Comparison of ENCODE assay signal across 12 cellular contexts in genomic region chr19:16573925-16574324, GRCh38. TPM values are rescaled to one million over a fixed set of nuclear protein-coding genes. Genes with fewer than 3 reads are reported as not detected.
DNase-seq lines count a peak whose midpoint lies in the region; ATAC-seq and TF ChIP-seq lines count a peak whose summit lies in the region.
"Had no signal": no experiment of that assay in that cellular context is flagged by ENCODE, and none has a peak within 500 bp of the region (broad histone marks: within the 10 kb centered on the region; RNA-seq: fewer than 3 reads in every experiment).

No MANE protein-coding gene starts in this region.

- H3K9me3 Mint-ChIP-seq in activated naive CD8-positive, alpha-beta T cell treated with anti-CD3 and anti-CD28 coated beads, Interleukin-2, amount 50 U/mL, for 24 hours, result no peaks in the 10 kb centered on the region
- no peaks in the 10 kb centered on the region for H3K9me3 Mint-ChIP-seq in naive B cell

- H3K27ac Mint-ChIP-seq in activated naive CD8-positive, alpha-beta T cell treated with anti-CD3 and anti-CD28 coated beads, Interleukin-2, amount 50 U/mL, for 24 hours, result peak overlapping the region; percentile 99
- H3K27ac Mint-ChIP-seq in naive B cell, result peak overlapping the region; percentile 18 to 99 (median 58)

- H3K36me3 Mint-ChIP-seq in activated naive CD8-positive, alpha-beta T cell treated with anti-CD3 and anti-CD28 coated beads, Interleukin-2, amount 50 U/mL, for 24 hours (ENCODE audit: low read depth), result peaks cover 39% of the 10 kb centered on the region
- H3K36me3 Mint-ChIP-seq in naive B cell, result peaks cover 0 to 8% of the 10 kb centered on the region in 2 donors

- H3K4me3 Mint-ChIP-seq in activated naive CD8-positive, alpha-beta T cell treated with anti-CD3 and anti-CD28 coated beads, Interleukin-2, amount 50 U/mL, for 24 hours, result peak overlapping the region; percentile 99
- peak overlapping the region; percentile 68 to 100 (median 99) for H3K4me3 Mint-ChIP-seq in naive B cell

- in situ Hi-C loops in KBM-7 (cut with MboI; ENCODE audit: low pct_unique_long_range_greater_than_20kb, low sequenced_read_pairs), result no loop called here

- H3K4me3 ChIP-seq in ACC112 (ENCODE audit: low read depth, low read length) (peak overlapping the region; percentile 87), HEK293 (ENCODE audit: low read depth, low read length) (peak overlapping the region; percentile 10)

- CTCF ChIA-PET in HEK293 (lab: Yijun Ruan, JAX), result no interaction called here

- no peaks in the 10 kb centered on the region for H3K27me3 ChIP-seq in ACC112 (ENCODE audit: insufficient read depth, low read length)
- H3K27me3 ChIP-seq: transverse colon had no signal

- H3K79me2 ChIP-seq in ACC112 (ENCODE audit: control insufficient read depth, insufficient read depth, low read length, unreplicated experiment), result peaks cover 70% of the 10 kb centered on the region

- H3K36me3 ChIP-seq in ACC112 (ENCODE audit: insufficient read depth, low read length) (no peaks in the 10 kb centered on the region), HEK293 (ENCODE audit: control insufficient read depth in 2 of 2, insufficient read depth in 1 of 2, low read length in 2 of 2) (peaks cover 0 to 53% of the 10 kb centered on the region in 2 experiments; a peak in 2 of 3 replicates)

- no peaks in the 10 kb centered on the region for H3K9me3 ChIP-seq in HEK293 (ENCODE audit: control insufficient read depth, insufficient read depth, low read depth, low read length)
- H3K9me3 ChIP-seq: transverse colon had no signal

- peaks cover 52% of the 10 kb centered on the region for H3K4me1 Mint-ChIP-seq in activated naive CD8-positive, alpha-beta T cell treated with anti-CD3 and anti-CD28 coated beads, Interleukin-2, amount 50 U/mL, for 24 hours
- H3K4me1 Mint-ChIP-seq in naive B cell, result peaks cover 35 to 58% (median 56%) of the 10 kb centered on the region in 3 donors

- no peaks in the 10 kb centered on the region for H3K27me3 Mint-ChIP-seq in activated naive CD8-positive, alpha-beta T cell treated with anti-CD3 and anti-CD28 coated beads, Interleukin-2, amount 50 U/mL, for 24 hours
- no peaks in the 10 kb centered on the region for H3K27me3 Mint-ChIP-seq in naive B cell

- no peak overlapping the region for H2AFZ ChIP-seq in ACC112 (ENCODE audit: low read length, unreplicated experiment)

- no peak for DNase-seq in activated naive CD8-positive, alpha-beta T cell treated with anti-CD3 and anti-CD28 coated beads, Interleukin-2, amount 50 U/mL, for 24 hours
- DNase-seq in naive B cell, result no peak
- DNase-seq in islet precursor cell, result no peak
- no peak for DNase-seq in KBM-7
- no peak for DNase-seq in activated effector memory CD4-positive, alpha-beta T cell treated with anti-CD3 and anti-CD28 coated beads, Interleukin-2, amount 50 U/mL, for 16 hours
- DNase-seq: central memory CD4-positive, alpha-beta T cell; NCI-H2171 treated with DMSO at 0.1 percent for 48 hours; stimulated activated CD4-positive, alpha-beta T cell treated with anti-CD3 and anti-CD28 coated beads, Interleukin-12 subunit alpha, Interleukin-12 subunit beta, amount 100 ng/mL, for 4 hours; transverse colon had no signal

- POLR2A ChIA-PET in HEK293 (lab: Yijun Ruan, JAX), result interaction anchor here (1.1 to 2.5 kb wide), 5 partner anchors 8 to 54 kb away, joined by 4 to 23 read pairs (median 4); partner anchors contain the start of gene MED26

- ATAC-seq in activated naive CD8-positive, alpha-beta T cell treated with anti-CD3 and anti-CD28 coated beads, Interleukin-2, amount 50 U/mL, for 24 hours, result no peak
- no peak for ATAC-seq in naive B cell (ENCODE audit: low read depth in 2 of 2)
- no peak for ATAC-seq in activated CD4-positive, CD25-positive, alpha-beta regulatory T cell treated with anti-CD3 and anti-CD28 coated beads, Interleukin-2, amount 50 U/mL, for 24 hours

- H3K4me1 ChIP-seq in ACC112 (ENCODE audit: control insufficient read depth, insufficient read depth, low read length, unreplicated experiment), result peaks cover 31% of the 10 kb centered on the region
- H3K4me1 ChIP-seq in HEK293 (ENCODE audit: control insufficient read depth, insufficient read depth, low read length), result peaks cover 2% of the 10 kb centered on the region; the same call in 1 of the 2 replicates

- H3K27ac ChIP-seq in ACC112 (ENCODE audit: low read depth, low read length) (no peak overlapping the region), HEK293 (ENCODE audit: extremely low read depth, low read depth, low read length) (no peak overlapping the region)

- no peak for TF ChIP-seq CTCF in HEK293 (tag by site-specific recombination; IDR thresholded peaks at IDR 0.05)

TF ChIP-seq in HEK293, 187 proteins besides CTCF, POLR2A, EP300 and RAD21:
- no peak for TF ChIP-seq ZNF514 (tag by site-specific recombination; IDR thresholded peaks at IDR 0.05)
- TF ChIP-seq ZNF600 (tag by site-specific recombination; IDR thresholded peaks at IDR 0.05), result peak; percentile 72; the same call in 1 of the 2 replicates

RNA-seq across cellular contexts. Expression of gene SLC35E1, which starts 1.7 kb away (rescaled TPM):
- 10 to 100 TPM; 15.4 to 26.2 (median 19.4) TPM for polyA plus RNA-seq in naive B cell (ENCODE audit: low read depth in 6 of 6)

RNA-seq across cellular contexts. Expression of gene CHERP, which starts 31.7 kb away (rescaled TPM):
- 10 to 100 TPM in 2 of 6 donors, 1 to 10 TPM in 4; 3.2 to 19.5 (median 9.4) TPM for polyA plus RNA-seq in naive B cell (ENCODE audit: low read depth in 6 of 6)

RNA-seq across cellular contexts. Expression of gene MED26, which starts 54.1 kb away (rescaled TPM):
- 10 to 100 TPM in 1 of 6 donors, 1 to 10 TPM in 5; 2.0 to 10.9 (median 5.4) TPM for polyA plus RNA-seq in naive B cell (ENCODE audit: low read depth in 6 of 6)
